Comparison of ENCODE assay signal across 1 cellular context in genomic region chr22:30289126-30289979, GRCh38.
A peak's percentile ranks its signal among the peaks of the same experiment; 100 is the strongest.
TF ChIP-seq lines count a peak whose summit lies in the region.

TSS of gene CASTOR1 (minus strand) at chr22:30289505. CDS start at chr22:30289497, 8 bp downstream.

TF ChIP-seq in HepG2, 621 proteins besides CTCF, POLR2A, EP300 and RAD21 (continued from another document and continues in another):
- TF ChIP-seq PTBP1 (IDR thresholded peaks at IDR 0.05; ENCODE audit: low read depth, low read length, poor library complexity, severe bottlenecking) (no peak), NPAS2 (CRISPR knock-in tag; IDR thresholded peaks at IDR 0.05; ENCODE audit: borderline replicate concordance) (no peak), HHEX (CRISPR knock-in tag; IDR thresholded peaks at IDR 0.05) (no peak), KLF15 (CRISPR knock-in tag; IDR thresholded peaks at IDR 0.05; ENCODE audit: borderline replicate concordance) (no peak), ZNF296 (CRISPR knock-in tag; conservative IDR thresholded peaks at IDR 0.05) (no peak), ZNF383 (CRISPR knock-in tag; IDR thresholded peaks at IDR 0.05; ENCODE audit: borderline replicate concordance) (no peak), ZNF263 (CRISPR knock-in tag; IDR thresholded peaks at IDR 0.05) (peak; percentile 71; the same call in 1 of the 2 replicates), ZNF75D (CRISPR knock-in tag; IDR thresholded peaks at IDR 0.05; ENCODE audit: borderline replicate concordance) (no peak), ZNF83 (CRISPR knock-in tag; IDR thresholded peaks at IDR 0.05; ENCODE audit: borderline replicate concordance) (no peak), PHF20 (CRISPR knock-in tag; IDR thresholded peaks at IDR 0.05) (no peak; the same call in 1 of the 2 replicates), GATAD1 (CRISPR knock-in tag; IDR thresholded peaks at IDR 0.05) (no peak), ZIK1 (CRISPR knock-in tag; IDR thresholded peaks at IDR 0.05; ENCODE audit: borderline replicate concordance, low read depth) (no peak; the same call in 1 of the 2 replicates), ZXDC (CRISPR knock-in tag; IDR thresholded peaks at IDR 0.05) (no peak), ZNF556 (CRISPR knock-in tag; IDR thresholded peaks at IDR 0.05; ENCODE audit: borderline replicate concordance) (no peak), RFX3 (CRISPR knock-in tag; IDR thresholded peaks at IDR 0.05) (no peak), GABPB1 (CRISPR knock-in tag; IDR thresholded peaks at IDR 0.05) (peak; percentile 63; the same call in 1 of the 2 replicates), ZNF44 (CRISPR knock-in tag; IDR thresholded peaks at IDR 0.05) (no peak), GRHL1 (CRISPR knock-in tag; conservative IDR thresholded peaks at IDR 0.05) (no peak), ZNF563 (CRISPR knock-in tag; IDR thresholded peaks at IDR 0.05) (no peak; the same call in 1 of the 2 replicates), JUNB (CRISPR knock-in tag; IDR thresholded peaks at IDR 0.05; ENCODE audit: borderline replicate concordance) (no peak), AGO2 (optimal IDR thresholded peaks at IDR 0.05; ENCODE audit: low read depth, low read length) (no peak), NR3C1 (CRISPR knock-in tag; IDR thresholded peaks at IDR 0.05) (no peak), BRCA1 (CRISPR knock-in tag; IDR thresholded peaks at IDR 0.05) (no peak), ZFYVE20 (CRISPR knock-in tag; IDR thresholded peaks at IDR 0.05; ENCODE audit: borderline replicate concordance, low read depth) (no peak), ETV6 (CRISPR knock-in tag; conservative IDR thresholded peaks at IDR 0.05) (no peak), THAP9 (CRISPR knock-in tag; IDR thresholded peaks at IDR 0.05; ENCODE audit: borderline replicate concordance) (0 out of 2 replicates have a peak, but pooled peaks have one; percentile 25), SKI (IDR thresholded peaks at IDR 0.05; ENCODE audit: partially characterized antibody) (peak; percentile 76), KAT7 (CRISPR knock-in tag; IDR thresholded peaks at IDR 0.05; ENCODE audit: borderline replicate concordance) (no peak), E2F1 (CRISPR knock-in tag; IDR thresholded peaks at IDR 0.05) (0 out of 2 replicates have a peak, but pooled peaks have one; percentile 29), ZFP91 (CRISPR knock-in tag; IDR thresholded peaks at IDR 0.05; ENCODE audit: borderline replicate concordance) (peak; percentile 100), ZNF788 (CRISPR knock-in tag; IDR thresholded peaks at IDR 0.05; ENCODE audit: borderline replicate concordance) (no peak), CBFB (CRISPR knock-in tag; IDR thresholded peaks at IDR 0.05) (no peak; the same call in 1 of the 2 replicates), RFX5 (IDR thresholded peaks at IDR 0.05; ENCODE audit: low read depth, low read length) (no peak), ZNF264 (CRISPR knock-in tag; IDR thresholded peaks at IDR 0.05) (no peak), NBN (conservative IDR thresholded peaks at IDR 0.05) (no peak), ZNF34 (CRISPR knock-in tag; IDR thresholded peaks at IDR 0.05; ENCODE audit: borderline replicate concordance) (no peak), ISX (CRISPR knock-in tag; conservative IDR thresholded peaks at IDR 0.05) (no peak), GLI4 (CRISPR knock-in tag; IDR thresholded peaks at IDR 0.05; ENCODE audit: borderline replicate concordance) (no peak), ZNF441 (CRISPR knock-in tag; IDR thresholded peaks at IDR 0.05; ENCODE audit: borderline replicate concordance) (0 out of 2 replicates have a peak, but pooled peaks have one; percentile 30), HIC2 (CRISPR knock-in tag; IDR thresholded peaks at IDR 0.05; ENCODE audit: low read depth) (no peak), FOXJ3 (CRISPR knock-in tag; IDR thresholded peaks at IDR 0.05; ENCODE audit: borderline replicate concordance) (no peak), ARHGAP35 (CRISPR knock-in tag; IDR thresholded peaks at IDR 0.05; ENCODE audit: borderline replicate concordance) (no peak), PHB2 (IDR thresholded peaks at IDR 0.05; ENCODE audit: partially characterized antibody) (no peak), ZNF839 (CRISPR knock-in tag; IDR thresholded peaks at IDR 0.05; ENCODE audit: borderline replicate concordance) (no peak)
- TF ChIP-seq, protein P1, sequence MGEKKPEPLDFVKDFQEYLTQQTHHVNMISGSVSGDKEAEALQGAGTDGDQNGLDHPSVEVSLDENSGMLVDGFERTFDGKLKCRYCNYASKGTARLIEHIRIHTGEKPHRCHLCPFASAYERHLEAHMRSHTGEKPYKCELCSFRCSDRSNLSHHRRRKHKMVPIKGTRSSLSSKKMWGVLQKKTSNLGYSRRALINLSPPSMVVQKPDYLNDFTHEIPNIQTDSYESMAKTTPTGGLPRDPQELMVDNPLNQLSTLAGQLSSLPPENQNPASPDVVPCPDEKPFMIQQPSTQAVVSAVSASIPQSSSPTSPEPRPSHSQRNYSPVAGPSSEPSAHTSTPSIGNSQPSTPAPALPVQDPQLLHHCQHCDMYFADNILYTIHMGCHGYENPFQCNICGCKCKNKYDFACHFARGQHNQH (CRISPR knock-in tag; IDR thresholded peaks at IDR 0.05) = 0 out of 2 replicates have a peak, but pooled peaks have one; percentile 16
- TF ChIP-seq, protein P2, sequence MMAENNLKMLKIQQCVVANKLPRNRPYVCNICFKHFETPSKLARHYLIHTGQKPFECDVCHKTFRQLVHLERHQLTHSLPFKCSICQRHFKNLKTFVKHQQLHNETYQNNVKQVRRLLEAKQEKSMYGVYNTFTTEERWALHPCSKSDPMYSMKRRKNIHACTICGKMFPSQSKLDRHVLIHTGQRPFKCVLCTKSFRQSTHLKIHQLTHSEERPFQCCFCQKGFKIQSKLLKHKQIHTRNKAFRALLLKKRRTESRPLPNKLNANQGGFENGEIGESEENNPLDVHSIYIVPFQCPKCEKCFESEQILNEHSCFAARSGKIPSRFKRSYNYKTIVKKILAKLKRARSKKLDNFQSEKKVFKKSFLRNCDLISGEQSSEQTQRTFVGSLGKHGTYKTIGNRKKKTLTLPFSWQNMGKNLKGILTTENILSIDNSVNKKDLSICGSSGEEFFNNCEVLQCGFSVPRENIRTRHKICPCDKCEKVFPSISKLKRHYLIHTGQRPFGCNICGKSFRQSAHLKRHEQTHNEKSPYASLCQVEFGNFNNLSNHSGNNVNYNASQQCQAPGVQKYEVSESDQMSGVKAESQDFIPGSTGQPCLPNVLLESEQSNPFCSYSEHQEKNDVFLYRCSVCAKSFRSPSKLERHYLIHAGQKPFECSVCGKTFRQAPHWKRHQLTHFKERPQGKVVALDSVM (CRISPR knock-in tag; IDR thresholded peaks at IDR 0.05) = no peak
- TF ChIP-seq, protein P3, sequence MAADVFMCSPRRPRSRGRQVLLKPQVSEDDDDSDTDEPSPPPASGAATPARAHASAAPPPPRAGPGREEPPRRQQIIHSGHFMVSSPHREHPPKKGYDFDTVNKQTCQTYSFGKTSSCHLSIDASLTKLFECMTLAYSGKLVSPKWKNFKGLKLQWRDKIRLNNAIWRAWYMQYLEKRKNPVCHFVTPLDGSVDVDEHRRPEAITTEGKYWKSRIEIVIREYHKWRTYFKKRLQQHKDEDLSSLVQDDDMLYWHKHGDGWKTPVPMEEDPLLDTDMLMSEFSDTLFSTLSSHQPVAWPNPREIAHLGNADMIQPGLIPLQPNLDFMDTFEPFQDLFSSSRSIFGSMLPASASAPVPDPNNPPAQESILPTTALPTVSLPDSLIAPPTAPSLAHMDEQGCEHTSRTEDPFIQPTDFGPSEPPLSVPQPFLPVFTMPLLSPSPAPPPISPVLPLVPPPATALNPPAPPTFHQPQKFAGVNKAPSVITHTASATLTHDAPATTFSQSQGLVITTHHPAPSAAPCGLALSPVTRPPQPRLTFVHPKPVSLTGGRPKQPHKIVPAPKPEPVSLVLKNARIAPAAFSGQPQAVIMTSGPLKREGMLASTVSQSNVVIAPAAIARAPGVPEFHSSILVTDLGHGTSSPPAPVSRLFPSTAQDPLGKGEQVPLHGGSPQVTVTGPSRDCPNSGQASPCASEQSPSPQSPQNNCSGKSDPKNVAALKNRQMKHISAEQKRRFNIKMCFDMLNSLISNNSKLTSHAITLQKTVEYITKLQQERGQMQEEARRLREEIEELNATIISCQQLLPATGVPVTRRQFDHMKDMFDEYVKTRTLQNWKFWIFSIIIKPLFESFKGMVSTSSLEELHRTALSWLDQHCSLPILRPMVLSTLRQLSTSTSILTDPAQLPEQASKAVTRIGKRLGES (CRISPR knock-in tag; IDR thresholded peaks at IDR 0.05; ENCODE audit: borderline replicate concordance) = no peak
- TF ChIP-seq, protein P4, sequence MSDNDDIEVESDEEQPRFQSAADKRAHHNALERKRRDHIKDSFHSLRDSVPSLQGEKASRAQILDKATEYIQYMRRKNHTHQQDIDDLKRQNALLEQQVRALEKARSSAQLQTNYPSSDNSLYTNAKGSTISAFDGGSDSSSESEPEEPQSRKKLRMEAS (IDR thresholded peaks at IDR 0.05) = peak; percentile 80
